Comparison of ENCODE assay signal across 1 cellular context in genomic region chr3:50287262-50287661, GRCh38.
TF ChIP-seq lines count a peak whose summit lies in the region.

No MANE protein-coding gene starts in this region.

TF ChIP-seq in K562, 482 proteins besides CTCF, POLR2A, EP300 and RAD21:
- TF ChIP-seq ZNF77 (CRISPR knock-in tag; IDR thresholded peaks at IDR 0.05): no peak
- TF ChIP-seq POLR2AphosphoS5 (IDR thresholded peaks at IDR 0.05; ENCODE audit: control insufficient read depth, insufficient read depth, low read depth, low read length): 0 out of 2 replicates have a peak, but pooled peaks have one; percentile 9
